In genomic region chrY:9016916-9017315, GRCh38 we compare ENCODE assay signal across 20 cellular contexts.
DNase-seq lines count a peak whose midpoint lies in the region; ATAC-seq and TF ChIP-seq lines count a peak whose summit lies in the region.
"Had no signal": no experiment of that assay in that cellular context is flagged by ENCODE, and none has a peak within 500 bp of the region (broad histone marks: within the 10 kb centered on the region; RNA-seq: fewer than 3 reads in every experiment).

No MANE protein-coding gene starts in this region.

- H3K4me3 ChIP-seq in testis: no peak overlapping the region
- H3K4me3 ChIP-seq: BLaER1, GM12878 had no signal

- H3K4me1 ChIP-seq in testis: no peaks in the 10 kb centered on the region
- H3K4me1 ChIP-seq: BE2C, BLaER1, Caco-2 had no signal

- no peaks in the 10 kb centered on the region for H3K9me3 ChIP-seq in testis
- H3K9me3 ChIP-seq: BE2C, BLaER1, Caco-2 had no signal

- intact Hi-C loops in testis (cut with DNase I; ENCODE audit: low total_unique reads): no loop called here

- DNase-seq in AG20443 (ENCODE audit: low spot score): peak; percentile 11
- DNase-seq in GM03348 (ENCODE audit: low spot score): peak; percentile 16
- peak; percentile 5 for DNase-seq in HCEC 1CT
- no peak for DNase-seq in testis
- DNase-seq in CD1c-positive myeloid dendritic cell (ENCODE audit: extremely low spot score): no peak
- DNase-seq: 8988T; ACHN; BE2C; C1 segment of cervical spinal cord; Caco-2; Calu3; CD4-positive, alpha-beta T cell; CD8-positive, alpha-beta T cell; DMS79 treated with DMSO at 0.1 percent for 48 hours; EL; GDM1 had no signal

- 36 to 40% methylated on average over 1 of the region's 1 CpG for WGBS in testis, 2 donors

- no peak for TF ChIP-seq CTCF in testis (IDR thresholded peaks at IDR 0.05)

- no peak overlapping the region for H3K27ac ChIP-seq in testis
- H3K27ac ChIP-seq: BLaER1 had no signal

- no peaks in the 10 kb centered on the region for H3K27me3 ChIP-seq in testis
- H3K27me3 ChIP-seq: BE2C, BLaER1 had no signal

- H3K36me3 ChIP-seq in testis (ENCODE audit: low read depth, missing control alignments): no peaks in the 10 kb centered on the region
- H3K36me3 ChIP-seq: BE2C, BLaER1 had no signal

- ATAC-seq in GM21786 (IDR thresholded peaks at IDR 0.05; ENCODE audit: unreplicated experiment) (no peak), GM21825 (IDR thresholded peaks at IDR 0.05; ENCODE audit: unreplicated experiment) (no peak)
- ATAC-seq: CD8-positive, alpha-beta T cell; GM12878 had no signal

- TF ChIP-seq POLR2A in testis (IDR thresholded peaks at IDR 0.05): no peak

Comparison
In these comparisons a context has a peak if more than half of its experiments do, and no peak if none do; other contexts are left out.
1. DNase-seq: peak in AG20443 (single experiment), GM03348 (single experiment) and HCEC 1CT (single experiment); none in testis (single experiment) and CD1c-positive myeloid dendritic cell (single experiment).